20 cellular contexts compared by ENCODE assay signal in genomic region chr22:32333769-32334639, GRCh38. TPM values are rescaled to one million over a fixed set of nuclear protein-coding genes. Genes with fewer than 3 reads are reported as not detected.
DNase-seq lines count a peak whose midpoint lies in the region; ATAC-seq and TF ChIP-seq lines count a peak whose summit lies in the region.
"Had no signal": no experiment of that assay in that cellular context is flagged by ENCODE, and none has a peak within 500 bp of the region (broad histone marks: within the 10 kb centered on the region; RNA-seq: fewer than 3 reads in every experiment).

No MANE protein-coding gene starts in this region.

- intact Hi-C loops in posterior vena cava (cut with DNase I): no loop called here
- intact Hi-C loops in cardiac septum (cut with DNase I): no loop called here

- no peak overlapping the region for H3K4me2 ChIP-seq in GM23338

- no peaks in the 10 kb centered on the region for H3K79me2 ChIP-seq in GM23338 (replicated peaks; ENCODE audit: insufficient read depth)

- no peaks in the 10 kb centered on the region for H4K20me1 ChIP-seq in GM23338 (replicated peaks; ENCODE audit: insufficient read depth)

- no peak for TF ChIP-seq CTCF in GM23338 (conservative IDR thresholded peaks at IDR 0.05; ENCODE audit: low read depth in 2 of 2)
- no peak for TF ChIP-seq CTCF in WTC11 (IDR thresholded peaks at IDR 0.05)

- CTCF ChIA-PET in WTC11 (lab: Charles Lee): no interaction called here

- no peaks in the 10 kb centered on the region for H3K9me2 ChIP-seq in GM23338 (ENCODE audit: insufficient read depth)

- H3F3A ChIP-seq in GM23338 (replicated peaks; ENCODE audit: low read depth): no peaks in the 10 kb centered on the region

- H3K27ac ChIP-seq in GM23338 (ENCODE audit: low read depth): no peak overlapping the region

- H2AFZ ChIP-seq in GM23338: no peak overlapping the region

- no peaks in the 10 kb centered on the region for H3K36me3 ChIP-seq in GM23338 (ENCODE audit: insufficient read depth)

- DNase-seq in GM23338 (ENCODE audit: low spot score) (no peak), WTC11 (ENCODE audit: low spot score) (no peak), left lobe of liver (ENCODE audit: low spot score) (peak; percentile 37), posterior vena cava (ENCODE audit: low spot score) (peak; percentile 56), NCI-H1105 treated with DMSO at 0.1 percent for 48 hours (lab: John Stamatoyannopoulos, UW) (no peak), NCI-H2227 treated with DMSO at 0.1 percent for 48 hours (lab: John Stamatoyannopoulos, UW) (no peak), NCI-H2029 treated with DMSO at 0.1 percent for 48 hours (lab: John Stamatoyannopoulos, UW) (no peak), cardiac septum (ENCODE audit: low spot score) (no peak)
- DNase-seq: AML-193, DMS53, KG1, NCI-H1092, NCI-H1694 treated with DMSO at 0.1 percent for 48 hours, NCI-H2171, NCI-H82, SHP77 treated with DMSO at 0.1 percent for 48 hours had no signal

- H3K36me3 Mint-ChIP-seq in GM23338 (ENCODE audit: low read depth): no peaks in the 10 kb centered on the region
- no peaks in the 10 kb centered on the region for H3K36me3 Mint-ChIP-seq in WTC11

- no peaks in the 10 kb centered on the region for H3K27me3 ChIP-seq in GM23338 (ENCODE audit: insufficient read depth)

- H3K27me3 Mint-ChIP-seq in GM23338 (ENCODE audit: insufficient read depth, low read depth, poor library complexity) (peaks cover 7% of the 10 kb centered on the region), WTC11 (ENCODE audit: low read depth) (peaks cover 9% of the 10 kb centered on the region; the same call in 1 of the 2 replicates)

- no peaks in the 10 kb centered on the region for H3K9me3 Mint-ChIP-seq in GM23338
- no peaks in the 10 kb centered on the region; the same call in 1 of the 2 replicates for H3K9me3 Mint-ChIP-seq in WTC11

- no peak overlapping the region for H3K4me3 ChIP-seq in GM23338

- no peak overlapping the region for H3K4me3 Mint-ChIP-seq in GM23338
- H3K4me3 Mint-ChIP-seq in WTC11: no peak overlapping the region

- POLR2A ChIA-PET in WTC11 (lab: Charles Lee): interaction anchor here (1.4 kb wide), 1 partner anchor 8 kb away, joined by 3 read pairs; no protein-coding TSS in a partner anchor

- no peak for ATAC-seq in GM23338
- ATAC-seq in WTC11: no peak
- no peak for ATAC-seq in left lobe of liver
- ATAC-seq: Panc1 had no signal

- H3K4me1 Mint-ChIP-seq in GM23338 (peaks cover 24% of the 10 kb centered on the region), WTC11 (peaks cover 42% of the 10 kb centered on the region)

- peaks cover 18% of the 10 kb centered on the region; the same call in 1 of the 2 replicates for H3K4me1 ChIP-seq in GM23338 (ENCODE audit: insufficient read depth)
- H3K4me1 ChIP-seq: Caco-2 had no signal

- H3K27ac Mint-ChIP-seq in GM23338 (0 out of 2 replicates have a peak overlapping the region, but pooled peaks have one; percentile 16), WTC11 (peak overlapping the region; percentile 0; the same call in 1 of the 2 replicates)

TF ChIP-seq in GM23338, 12 proteins besides CTCF, POLR2A, EP300 and RAD21:
- TF ChIP-seq EZH2 (IDR thresholded peaks at IDR 0.05; ENCODE audit: low read depth, unreplicated experiment) (no peak), ZNF114 (CRISPR knock-in tag; IDR thresholded peaks at IDR 0.05) (no peak)

TF ChIP-seq in WTC11, 78 proteins besides CTCF, POLR2A, EP300 and RAD21:
- no peak for TF ChIP-seq TEAD1 (CRISPR knock-in tag; IDR thresholded peaks at IDR 0.05)
- 0 out of 2 replicates have a peak, but pooled peaks have one; percentile 11 for TF ChIP-seq FOXP1 (CRISPR knock-in tag; IDR thresholded peaks at IDR 0.05; ENCODE audit: borderline replicate concordance)

RNA-seq across cellular contexts. Expression of gene RFPL3, which starts 23.7 kb away (rescaled TPM):
- total RNA-seq in GM23338 (2014; rRNA removed; shearing (Covaris generic)): not detected in 2 replicates
- polyA plus RNA-seq in GM23338 (2016; fragmentation: Nextera tagmentation; extraction: Ambion mirVana): not detected in 2 replicates
- total RNA-seq in WTC11 (2021): 0.16 TPM in 1 of 3 replicates, not detected in the others
- total RNA-seq in left lobe of liver: not detected
- total RNA-seq in posterior vena cava: not detected
- total RNA-seq in cardiac septum: not detected
- total RNA-seq: Caco-2, MCF 10A, NCI-H460 had no signal

Comparison
In these comparisons a context has a peak if more than half of its experiments do, and no peak if none do; other contexts are left out.
1. DNase-seq: peak in left lobe of liver (single experiment) and posterior vena cava (single experiment); none in GM23338 (single experiment), WTC11 (single experiment), NCI-H1105 treated with DMSO at 0.1 percent for 48 hours (single experiment), NCI-H2227 treated with DMSO at 0.1 percent for 48 hours (single experiment), NCI-H2029 treated with DMSO at 0.1 percent for 48 hours (single experiment) and cardiac septum (single experiment).